Comparison of ENCODE assay signal across 8 cellular contexts in the genomic region with DNA sequence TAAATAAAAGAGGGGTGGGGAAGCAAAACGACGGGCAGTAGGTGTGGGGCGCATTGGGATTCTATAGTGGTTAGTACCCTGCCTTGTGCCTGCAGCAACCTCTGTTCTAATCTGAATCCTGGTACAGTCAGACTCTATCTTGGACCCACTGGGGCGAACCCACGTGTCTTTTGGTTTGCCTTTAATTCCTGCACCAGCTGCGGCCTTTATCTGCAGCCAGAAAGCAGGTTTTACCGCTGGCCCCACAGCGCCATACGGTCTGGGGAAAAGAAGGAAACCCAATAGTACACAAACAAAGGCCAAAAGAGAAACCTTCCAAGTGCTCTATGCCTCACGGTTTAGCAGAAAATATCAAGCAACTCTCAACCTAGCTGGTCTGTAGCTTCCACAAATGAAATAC.
DNase-seq lines count a peak whose midpoint lies in the region; ATAC-seq and TF ChIP-seq lines count a peak whose summit lies in the region.
"Not testable (repeated sequence)": the region's sequence is repeated elsewhere in the genome, so short reads cannot be mapped to it uniquely, and the experiment has no call there.

No MANE protein-coding gene starts in this region.

- DNase-seq in CD4-positive, CD25-positive, alpha-beta regulatory T cell; WTC11 (ENCODE audit: low spot score); activated T-cell treated with anti-CD3 and anti-CD28 coated beads, Interleukin-2, amount 50 U/mL, for 4 hours; neuronal stem cell (ENCODE audit: low spot score); type B pancreatic cell (ENCODE audit: extremely low spot score, unreplicated experiment): not testable (repeated sequence)
- DNase-seq in GM23338 (ENCODE audit: low spot score) (peak; percentile 8), astrocyte of the hippocampus (ENCODE audit: low read depth, low spot score) (peak; percentile 6), Right ventricle myocardium inferior (ENCODE audit: missing footprints) (peak; percentile 17)

- not testable (repeated sequence) for H2BK15ac ChIP-seq in neuronal stem cell (ENCODE audit: low read length)

- not testable (repeated sequence) for H3K36me3 ChIP-seq in CD4-positive, CD25-positive, alpha-beta regulatory T cell (ENCODE audit: control insufficient read depth, insufficient read depth, low read length); GM23338 (ENCODE audit: insufficient read depth); neuronal stem cell (replicated peaks in 1 of 2; ENCODE audit: control insufficient read depth in 2 of 2, insufficient read depth in 2 of 2, low read length in 2 of 2)

- not testable (repeated sequence) for H2BK12ac ChIP-seq in neuronal stem cell (ENCODE audit: low read length)

- H4K91ac ChIP-seq in neuronal stem cell (ENCODE audit: low read depth, low read length, poor library complexity) = not testable (repeated sequence)

- H3K4me2 ChIP-seq in GM23338 (peak overlapping the region; percentile 86), neuronal stem cell (ENCODE audit: insufficient read depth, low read length, poor library complexity, severe bottlenecking) (peak overlapping the region; percentile 18)

- not testable (repeated sequence) for H3K9me3 ChIP-seq in CD4-positive, CD25-positive, alpha-beta regulatory T cell (ENCODE audit: control insufficient read depth in 2 of 2, low read length in 2 of 2); neuronal stem cell (replicated peaks in 1 of 2; ENCODE audit: control insufficient read depth in 2 of 2, insufficient read depth in 1 of 2, low read depth in 1 of 2, low read length in 2 of 2)

- H3K9ac ChIP-seq in neuronal stem cell (ENCODE audit: low read depth, low read length, poor library complexity) = not testable (repeated sequence)

- not testable (repeated sequence) for H4K8ac ChIP-seq in neuronal stem cell (ENCODE audit: low read depth, low read length)

- CTCF ChIA-PET in WTC11 (lab: Charles Lee) = not testable (repeated sequence)

- not testable (repeated sequence) for H3K79me1 ChIP-seq in neuronal stem cell (ENCODE audit: low read depth, low read length)

- TF ChIP-seq CTCF in GM23338 (conservative IDR thresholded peaks at IDR 0.05; ENCODE audit: low read depth in 2 of 2); WTC11 (IDR thresholded peaks at IDR 0.05); type B pancreatic cell (conservative IDR thresholded peaks at IDR 0.05): not testable (repeated sequence)

- H3K4me3 Mint-ChIP-seq in CD4-positive, CD25-positive, alpha-beta regulatory T cell = peak overlapping the region; percentile 50 to 87 (median 77)
- H3K4me3 Mint-ChIP-seq in GM23338 (peak overlapping the region; percentile 81), WTC11 (peak overlapping the region; percentile 76), type B pancreatic cell (peak overlapping the region; percentile 15)
- H3K4me3 Mint-ChIP-seq in activated T-cell treated with anti-CD3 and anti-CD28 coated beads, Interleukin-2, amount 50 U/mL, for 4 hours = peak overlapping the region; percentile 81

- H2AK5ac ChIP-seq in neuronal stem cell (ENCODE audit: low read depth, low read length) = not testable (repeated sequence)

- not testable (repeated sequence) for H3K4ac ChIP-seq in neuronal stem cell (ENCODE audit: low read length)

- not testable (repeated sequence) for H2AFZ ChIP-seq in GM23338; neuronal stem cell (ENCODE audit: low read length)

- not testable (repeated sequence) for H4K20me1 ChIP-seq in GM23338 (replicated peaks; ENCODE audit: insufficient read depth)

- ATAC-seq in CD4-positive, CD25-positive, alpha-beta regulatory T cell (ENCODE audit: low read depth in 2 of 2); GM23338; WTC11; activated T-cell treated with anti-CD3 and anti-CD28 coated beads, Interleukin-2, amount 50 U/mL, for 4 hours; Right ventricle myocardium inferior: not testable (repeated sequence)

- H3K14ac ChIP-seq in neuronal stem cell (ENCODE audit: low read length) = not testable (repeated sequence)

- not testable (repeated sequence) for H2BK120ac ChIP-seq in neuronal stem cell (ENCODE audit: low read depth, low read length)

- H3K23ac ChIP-seq in neuronal stem cell (ENCODE audit: low read depth, low read length, poor library complexity) = not testable (repeated sequence)

- POLR2A ChIA-PET in WTC11 (lab: Charles Lee) = not testable (repeated sequence)

- not testable (repeated sequence) for H3F3A ChIP-seq in GM23338 (replicated peaks; ENCODE audit: low read depth)

- H3K4me3 ChIP-seq in CD4-positive, CD25-positive, alpha-beta regulatory T cell (ENCODE audit: low read depth, low read length); neuronal stem cell (ENCODE audit: low read length in 2 of 2): not testable (repeated sequence)
- H3K4me3 ChIP-seq in GM23338 = peak overlapping the region; percentile 55

- not testable (repeated sequence) for H3K9me2 ChIP-seq in GM23338 (ENCODE audit: insufficient read depth)

- H3K4me1 ChIP-seq in CD4-positive, CD25-positive, alpha-beta regulatory T cell (ENCODE audit: control insufficient read depth, insufficient read depth, low read length, poor library complexity, severe bottlenecking); GM23338 (ENCODE audit: insufficient read depth); neuronal stem cell (ENCODE audit: control insufficient read depth in 2 of 2, insufficient read depth in 1 of 2, low read depth in 1 of 2, low read length in 2 of 2): not testable (repeated sequence)

- H3K36me3 Mint-ChIP-seq in CD4-positive, CD25-positive, alpha-beta regulatory T cell; GM23338 (ENCODE audit: low read depth); WTC11; activated T-cell treated with anti-CD3 and anti-CD28 coated beads, Interleukin-2, amount 50 U/mL, for 4 hours (ENCODE audit: insufficient read depth); type B pancreatic cell: not testable (repeated sequence)

- H3K9me3 Mint-ChIP-seq in CD4-positive, CD25-positive, alpha-beta regulatory T cell; GM23338; WTC11; activated T-cell treated with anti-CD3 and anti-CD28 coated beads, Interleukin-2, amount 50 U/mL, for 4 hours; type B pancreatic cell: not testable (repeated sequence)

- peaks cover 0 to 16% (median 1%) of the 10 kb centered on the region in 4 donors for H3K4me1 Mint-ChIP-seq in CD4-positive, CD25-positive, alpha-beta regulatory T cell
- H3K4me1 Mint-ChIP-seq in GM23338; WTC11; type B pancreatic cell (ENCODE audit: unreplicated experiment): not testable (repeated sequence)
- peaks cover 13% of the 10 kb centered on the region for H3K4me1 Mint-ChIP-seq in activated T-cell treated with anti-CD3 and anti-CD28 coated beads, Interleukin-2, amount 50 U/mL, for 4 hours (ENCODE audit: low read depth)

- peaks cover 22% of the 10 kb centered on the region for H3K27me3 Mint-ChIP-seq in CD4-positive, CD25-positive, alpha-beta regulatory T cell
- peaks cover 36% of the 10 kb centered on the region for H3K27me3 Mint-ChIP-seq in GM23338 (ENCODE audit: insufficient read depth, low read depth, poor library complexity)
- peaks cover 42% of the 10 kb centered on the region for H3K27me3 Mint-ChIP-seq in WTC11 (ENCODE audit: low read depth)
- not testable (repeated sequence) for H3K27me3 Mint-ChIP-seq in activated T-cell treated with anti-CD3 and anti-CD28 coated beads, Interleukin-2, amount 50 U/mL, for 4 hours (ENCODE audit: low read depth)
- H3K27me3 Mint-ChIP-seq in type B pancreatic cell = peaks cover 22% of the 10 kb centered on the region

- not testable (repeated sequence) for H3K79me2 ChIP-seq in GM23338 (replicated peaks; ENCODE audit: insufficient read depth)

- H3K18ac ChIP-seq in neuronal stem cell (ENCODE audit: low read length) = not testable (repeated sequence)

- H2BK5ac ChIP-seq in neuronal stem cell (ENCODE audit: low read length) = not testable (repeated sequence)

- not testable (repeated sequence) for H3K27ac Mint-ChIP-seq in CD4-positive, CD25-positive, alpha-beta regulatory T cell; GM23338; WTC11; type B pancreatic cell

- WGBS in neuronal stem cell (ENCODE audit: extremely low coverage in 2 of 2, insufficient read length in 2 of 2, insufficient replicate concordance in 1 of 2), 2 donors = no CpG with 5 or more reads among the region's 10 CpGs

- H3K27ac ChIP-seq in CD4-positive, CD25-positive, alpha-beta regulatory T cell (ENCODE audit: insufficient read depth, low read length, poor library complexity, severe bottlenecking); GM23338 (ENCODE audit: low read depth); neuronal stem cell (replicated peaks; ENCODE audit: low read length): not testable (repeated sequence)

- intact Hi-C loops in Right ventricle myocardium inferior (cut with DNase I) = not testable (repeated sequence)

- H3K27me3 ChIP-seq in CD4-positive, CD25-positive, alpha-beta regulatory T cell (ENCODE audit: control insufficient read depth, insufficient read depth, low read length) = not testable (repeated sequence)
- H3K27me3 ChIP-seq in GM23338 (ENCODE audit: insufficient read depth) (peaks cover 53% of the 10 kb centered on the region), neuronal stem cell (ENCODE audit: control insufficient read depth in 3 of 3, insufficient read depth in 3 of 3, low read depth in 1 of 3, low read length in 3 of 3) (peaks cover 0 to 14% (median 0%) of the 10 kb centered on the region in 3 experiments)

Comparison
In these comparisons a context has a peak if more than half of its experiments do, and no peak if none do; other contexts are left out.
1. H3K4me3 Mint-ChIP-seq: peak in every context shown above with its lines; median percentile 81 in GM23338; 81 in activated T-cell treated with anti-CD3 and anti-CD28 coated beads, Interleukin-2, amount 50 U/mL, for 4 hours; 77 in CD4-positive, CD25-positive, alpha-beta regulatory T cell; 76 in WTC11; 15 in type B pancreatic cell.